In genomic region chr11:108556019-108556418, GRCh38 we compare ENCODE assay signal across 18 cellular contexts. TPM values are rescaled to one million over a fixed set of nuclear protein-coding genes. Genes with fewer than 3 reads are reported as not detected.
DNase-seq lines count a peak whose midpoint lies in the region; ATAC-seq, FAIRE-seq and TF ChIP-seq lines count a peak whose summit lies in the region.
"Had no signal": no experiment of that assay in that cellular context is flagged by ENCODE, and none has a peak within 500 bp of the region (broad histone marks: within the 10 kb centered on the region; RNA-seq: fewer than 3 reads in every experiment).

No MANE protein-coding gene starts in this region.

- no peaks in the 10 kb centered on the region for H3K79me2 ChIP-seq in parathyroid adenoma

- no peak for DNase-seq in WTC11 (ENCODE audit: low spot score)
- DNase-seq in mesothelial cell of epicardium (ENCODE audit: low spot score in 2 of 2, unreplicated experiment in 2 of 2), result no peak
- DNase-seq in H54 (ENCODE audit: insufficient read length, low spot score), result no peak
- DNase-seq in posterior cingulate gyrus, result no peak
- no peak for DNase-seq in activated effector memory CD4-positive, alpha-beta T cell treated with Interleukin-2 at 50 U/mL for 16 hours
- DNase-seq: C1 segment of cervical spinal cord; Calu3; CD4-positive, alpha-beta memory T cell; COR-L47; DMS53; DMS79 treated with DMSO at 0.1 percent for 48 hours; GF-D8; GOT3; H7 had no signal

- H2AFZ ChIP-seq in parathyroid adenoma, result no peak overlapping the region

- TF ChIP-seq POLR2A in H54 (IDR thresholded peaks at IDR 0.05; ENCODE audit: low read depth, low read length), result no peak

- no peaks in the 10 kb centered on the region for H3K9me3 ChIP-seq in parathyroid adenoma (ENCODE audit: control insufficient read depth, low read length)

- intact Hi-C loops in posterior cingulate gyrus (cut with DNase I), result no loop called here

- no peak overlapping the region for H3K9ac ChIP-seq in parathyroid adenoma

- no peaks in the 10 kb centered on the region for H3K36me3 Mint-ChIP-seq in WTC11
- H3K36me3 Mint-ChIP-seq in mesothelial cell of epicardium, result no peaks in the 10 kb centered on the region
- H3K36me3 Mint-ChIP-seq: CD4-positive, alpha-beta memory T cell had no signal

- peak overlapping the region; percentile 65 for H3K27ac ChIP-seq in parathyroid adenoma

- H3K4me1 Mint-ChIP-seq in WTC11 (peaks cover 17% of the 10 kb centered on the region), mesothelial cell of epicardium (peaks cover 67% of the 10 kb centered on the region)

- FAIRE-seq in H54 (lab: Jason Lieb, UNC), result no peak
- FAIRE-seq: GM12891, GM18507 had no signal

- H3K4me2 ChIP-seq in parathyroid adenoma (ENCODE audit: low read length), result no peak overlapping the region

- no peak overlapping the region for H3K4me3 ChIP-seq in parathyroid adenoma (ENCODE audit: low read depth, low read length)

- H3K4me3 Mint-ChIP-seq in WTC11 (no peak overlapping the region), mesothelial cell of epicardium (no peak overlapping the region)
- H3K4me3 Mint-ChIP-seq: CD4-positive, alpha-beta memory T cell had no signal

- CTCF ChIA-PET in WTC11 (lab: Charles Lee), result no interaction called here

- no peak for TF ChIP-seq CTCF in WTC11 (IDR thresholded peaks at IDR 0.05)
- TF ChIP-seq CTCF in mesothelial cell of epicardium (IDR thresholded peaks at IDR 0.05; ENCODE audit: unreplicated experiment), result no peak
- TF ChIP-seq CTCF in parathyroid adenoma (IDR thresholded peaks at IDR 0.05), result no peak

- POLR2A ChIA-PET in WTC11 (lab: Charles Lee), result interaction anchor here (0.6 kb wide), 1 partner anchor 36 kb away, joined by 4 read pairs; no protein-coding TSS in a partner anchor

- no peak for ATAC-seq in WTC11
- ATAC-seq: HCT116 had no signal

- H3K27me3 ChIP-seq in parathyroid adenoma (ENCODE audit: control insufficient read depth, insufficient read depth, low read length), result no peaks in the 10 kb centered on the region

- no peaks in the 10 kb centered on the region for H3K36me3 ChIP-seq in parathyroid adenoma (ENCODE audit: control insufficient read depth, insufficient read depth, low read length)

- H3K9me3 Mint-ChIP-seq in WTC11, result no peaks in the 10 kb centered on the region
- no peaks in the 10 kb centered on the region for H3K9me3 Mint-ChIP-seq in mesothelial cell of epicardium
- H3K9me3 Mint-ChIP-seq: CD4-positive, alpha-beta memory T cell had no signal

- H3K27ac Mint-ChIP-seq in WTC11, result peak overlapping the region; percentile 14; the same call in 1 of the 2 replicates
- peak overlapping the region; percentile 40 for H3K27ac Mint-ChIP-seq in mesothelial cell of epicardium
- H3K27ac Mint-ChIP-seq: CD4-positive, alpha-beta memory T cell had no signal

- H3K27me3 Mint-ChIP-seq in WTC11 (ENCODE audit: low read depth), result no peaks in the 10 kb centered on the region
- H3K27me3 Mint-ChIP-seq in mesothelial cell of epicardium (ENCODE audit: low read depth), result no peaks in the 10 kb centered on the region
- H3K27me3 Mint-ChIP-seq: CD4-positive, alpha-beta memory T cell had no signal

- peaks cover 28% of the 10 kb centered on the region for H3K4me1 ChIP-seq in parathyroid adenoma

TF ChIP-seq in WTC11, 78 proteins besides CTCF, POLR2A, EP300 and RAD21:
- TF ChIP-seq JUN (CRISPR knock-in tag; IDR thresholded peaks at IDR 0.05) (no peak), MAX (CRISPR knock-in tag; IDR thresholded peaks at IDR 0.05) (no peak), TEAD1 (CRISPR knock-in tag; IDR thresholded peaks at IDR 0.05) (no peak), ZNF232 (CRISPR knock-in tag; IDR thresholded peaks at IDR 0.05) (no peak), ZNF396 (CRISPR knock-in tag; IDR thresholded peaks at IDR 0.05; ENCODE audit: borderline replicate concordance) (no peak), CREM (CRISPR knock-in tag; IDR thresholded peaks at IDR 0.05) (no peak), EMX1 (CRISPR knock-in tag; IDR thresholded peaks at IDR 0.05) (no peak)

RNA-seq across cellular contexts. Expression of gene EXPH5, which starts 37.5 kb away (rescaled TPM):
- total RNA-seq in WTC11 (2021) (8.1 to 11.2 TPM (median 9.2 TPM) in 3 replicates), mesothelial cell of epicardium (27.2 to 30.5 TPM (median 28.2 TPM) in 3 replicates)

RNA-seq across cellular contexts. Expression of gene POGLUT3, which starts 57.8 kb away (rescaled TPM):
- total RNA-seq in WTC11 (2021), result 15.3 to 17.1 TPM (median 16.0 TPM) in 3 replicates
- 39.6 to 41.5 TPM (median 40.1 TPM) in 3 replicates for total RNA-seq in mesothelial cell of epicardium
